Comparison of ENCODE assay signal across 28 cellular contexts in the genomic region with DNA sequence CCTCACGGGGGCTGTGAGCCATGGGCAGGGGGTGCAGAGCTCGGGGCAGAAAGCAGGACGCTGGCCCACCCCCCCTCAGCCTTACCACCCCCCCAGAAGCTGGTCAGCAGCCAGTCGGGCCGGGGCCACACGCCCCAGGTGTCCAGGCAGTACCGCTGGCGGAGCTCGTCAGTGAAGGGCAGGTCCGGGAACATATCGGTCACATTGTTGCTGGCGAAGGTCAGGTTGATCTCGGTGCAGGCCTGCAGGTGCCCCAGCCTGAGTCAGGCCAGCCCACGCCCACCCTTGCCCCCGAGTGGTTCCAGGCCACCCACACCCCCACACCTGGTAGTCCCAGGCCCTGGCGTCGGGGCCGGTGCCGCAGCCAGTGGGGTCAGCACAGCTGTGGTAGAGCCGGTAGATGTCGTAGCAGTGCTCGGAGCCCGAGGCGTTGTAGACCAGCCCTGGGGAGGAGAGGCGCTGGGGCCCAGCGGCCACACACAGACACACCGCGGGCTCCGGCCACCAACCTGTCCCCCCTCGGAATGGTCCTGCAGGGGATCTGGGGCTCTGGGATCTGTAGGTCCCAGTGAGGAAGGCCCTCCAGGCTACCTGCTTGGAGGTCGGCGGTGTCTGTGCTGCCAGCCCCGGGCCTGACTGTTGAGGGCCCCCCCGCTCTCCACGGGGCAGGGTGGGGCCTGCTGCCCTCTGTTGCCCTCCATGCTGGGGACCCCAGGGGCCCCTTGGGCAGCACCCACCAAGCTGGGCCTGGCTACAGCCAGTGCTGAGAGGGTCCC. TPM values are rescaled to one million over a fixed set of nuclear protein-coding genes. Genes with fewer than 3 reads are reported as not detected.
"Had no signal": no experiment of that assay in that cellular context is flagged by ENCODE, and none has a peak within 500 bp of the region (broad histone marks: within the 10 kb centered on the region; RNA-seq: fewer than 3 reads in every experiment).

No MANE protein-coding gene starts in this region.

- H3K9me3 Mint-ChIP-seq: endodermal cell; naive thymus-derived CD8-positive, alpha-beta T cell; stimulated activated naive B cell treated with anti-CD40 and anti-IgM and Interleukin-4, amounts not matched to agents 10 μg/mL and 1 μg/mL and 100 μg/mL, for 72 hours; stimulated activated naive CD8-positive, alpha-beta T cell treated with anti-CD3 and anti-CD28 coated beads, Interleukin-15, amount 100 ng/mL, for 72 hours had no signal

- H3K27ac ChIP-seq: colonic mucosa, heart left ventricle, psoas muscle, spleen, testis, tibial nerve, upper lobe of right lung, vagina had no signal

- DNase-seq: colonic mucosa; dermis blood vessel endothelial cell; effector CD4-positive, alpha-beta T cell; endodermal cell; foreskin melanocyte; heart left ventricle; hippocampal formation; mammary epithelial cell; mucosa of descending colon; naive thymus-derived CD8-positive, alpha-beta T cell; retina; spleen; stimulated activated CD4-positive, alpha-beta T cell treated with anti-CD3 and anti-CD28 coated beads, Interleukin-15, amount 100 ng/mL, for 24 hours; stimulated activated CD4-positive, alpha-beta T cell treated with anti-CD3 and anti-CD28 coated beads, Interleukin-2, amount 100 ng/mL, for 24 hours; stimulated activated CD4-positive, alpha-beta T cell treated with anti-CD3 and anti-CD28 coated beads, Interleukin-4, amount 100 ng/mL, for 4 hours; stimulated activated naive B cell treated with anti-CD40 and anti-IgM and Interleukin-4, amounts not matched to agents 10 μg/mL and 1 μg/mL and 100 μg/mL, for 72 hours; stimulated activated naive CD8-positive, alpha-beta T cell treated with anti-CD3 and anti-CD28 coated beads, Interleukin-15, amount 100 ng/mL, for 72 hours; testis had no signal

- H3K9me3 ChIP-seq: colonic mucosa, heart left ventricle, mucosa of descending colon, psoas muscle, spleen, testis, tibial nerve, upper lobe of right lung, vagina had no signal

- H3K36me3 ChIP-seq: colonic mucosa had no signal

- H3K27me3 ChIP-seq: heart left ventricle, spleen, testis, tibial nerve, upper lobe of right lung, vagina had no signal

- H3K27me3 Mint-ChIP-seq: naive thymus-derived CD8-positive, alpha-beta T cell; stimulated activated naive B cell treated with anti-CD40 and anti-IgM and Interleukin-4, amounts not matched to agents 10 μg/mL and 1 μg/mL and 100 μg/mL, for 72 hours; stimulated activated naive CD8-positive, alpha-beta T cell treated with anti-CD3 and anti-CD28 coated beads, Interleukin-15, amount 100 ng/mL, for 72 hours had no signal

- H3K4me1 ChIP-seq: colonic mucosa had no signal

- H3K27ac Mint-ChIP-seq: endodermal cell had no signal

- ATAC-seq: heart left ventricle; mucosa of descending colon; naive thymus-derived CD8-positive, alpha-beta T cell; psoas muscle; sciatic nerve; stimulated activated naive B cell treated with anti-CD40 and anti-IgM and Interleukin-4, amounts not matched to agents 10 μg/mL and 1 μg/mL and 100 μg/mL, for 72 hours; stimulated activated naive CD8-positive, alpha-beta T cell treated with anti-CD3 and anti-CD28 coated beads, Interleukin-15, amount 100 ng/mL, for 72 hours; upper lobe of right lung had no signal

- H3K4me3 ChIP-seq: colonic mucosa, heart left ventricle, mucosa of descending colon, psoas muscle, spleen, testis, tibial nerve, upper lobe of right lung, vagina had no signal

- H3K4me3 Mint-ChIP-seq: endodermal cell had no signal

RNA-seq across cellular contexts. Expression of a gene that starts 27.0 kb away (rescaled TPM):
- total RNA-seq: endothelial cell of umbilical vein; heart left ventricle; mesenteric fat pad; naive thymus-derived CD8-positive, alpha-beta T cell; omental fat pad; psoas muscle; sciatic nerve; skeletal muscle tissue; subcutaneous adipose tissue had no signal
